Comparison of ENCODE assay signal across 18 cellular contexts in genomic region chrX:154015581-154016264, GRCh38. TPM values are rescaled to one million over a fixed set of nuclear protein-coding genes. Genes with fewer than 3 reads are reported as not detected.
A peak's percentile ranks its signal among the peaks of the same experiment; 100 is the strongest.
DNase-seq lines count a peak whose midpoint lies in the region; ATAC-seq and TF ChIP-seq lines count a peak whose summit lies in the region.
"Had no signal": no experiment of that assay in that cellular context is flagged by ENCODE, and none has a peak within 500 bp of the region (broad histone marks: within the 10 kb centered on the region; RNA-seq: fewer than 3 reads in every experiment).

No MANE protein-coding gene starts in this region.

- H3K79me2 ChIP-seq in GM23338 (replicated peaks; ENCODE audit: insufficient read depth), result no peaks in the 10 kb centered on the region

- H3K4me3 Mint-ChIP-seq in T-helper 1 cell treated with Interleukin-12 subunit alpha and Interleukin-12 subunit beta and Interleukin-4 antibody, amounts not matched to agents 30 μg/mL and 1 μg/mL, for 36 hours, result peak overlapping the region; percentile 54
- no peak overlapping the region; the same call in 2 of the 3 replicates for H3K4me3 Mint-ChIP-seq in GM23338
- H3K4me3 Mint-ChIP-seq in activated CD8-positive, alpha-beta T cell treated with anti-CD3 and anti-CD28 coated beads, Interleukin-2, amount 10 ng/mL, durations not matched to agents 7 days and 5 days, result peak overlapping the region; percentile 3
- peak overlapping the region in 2 of 8 donors; percentile 41 to 87 for H3K4me3 Mint-ChIP-seq in naive B cell

- intact Hi-C loops in dorsolateral prefrontal cortex (cut with DNase I), result loop anchor here in 1 of 2 donors (5.0 kb wide), 1 partner anchor 37 kb away; no protein-coding TSS in a partner anchor

- no peaks in the 10 kb centered on the region for H3F3A ChIP-seq in GM23338 (replicated peaks; ENCODE audit: low read depth)

- H3K4me1 ChIP-seq in GM23338 (ENCODE audit: insufficient read depth), result no peaks in the 10 kb centered on the region
- H3K4me1 ChIP-seq: colonic mucosa, upper lobe of right lung had no signal

- H3K9me3 Mint-ChIP-seq in T-helper 1 cell treated with Interleukin-12 subunit alpha and Interleukin-12 subunit beta and Interleukin-4 antibody, amounts not matched to agents 30 μg/mL and 1 μg/mL, for 36 hours, result no peaks in the 10 kb centered on the region
- no peaks in the 10 kb centered on the region for H3K9me3 Mint-ChIP-seq in GM23338
- no peaks in the 10 kb centered on the region for H3K9me3 Mint-ChIP-seq in activated CD8-positive, alpha-beta T cell treated with anti-CD3 and anti-CD28 coated beads, Interleukin-2, amount 10 ng/mL, durations not matched to agents 7 days and 5 days (ENCODE audit: insufficient read depth)
- H3K9me3 Mint-ChIP-seq in naive B cell, result peaks cover 0 to 1% (median 0%) of the 10 kb centered on the region in 7 donors

- peaks cover 8% of the 10 kb centered on the region for H3K36me3 Mint-ChIP-seq in T-helper 1 cell treated with Interleukin-12 subunit alpha and Interleukin-12 subunit beta and Interleukin-4 antibody, amounts not matched to agents 30 μg/mL and 1 μg/mL, for 36 hours (ENCODE audit: low read depth)
- H3K36me3 Mint-ChIP-seq in GM23338 (ENCODE audit: low read depth), result peaks cover 22% of the 10 kb centered on the region; the same call in 2 of the 3 replicates
- H3K36me3 Mint-ChIP-seq in activated CD8-positive, alpha-beta T cell treated with anti-CD3 and anti-CD28 coated beads, Interleukin-2, amount 10 ng/mL, durations not matched to agents 7 days and 5 days (ENCODE audit: low read depth), result peaks cover 52% of the 10 kb centered on the region
- H3K36me3 Mint-ChIP-seq in naive B cell, result no peaks in the 10 kb centered on the region

- no peaks in the 10 kb centered on the region for H3K27me3 ChIP-seq in GM23338 (ENCODE audit: insufficient read depth)
- peaks cover 0 to 85% (median 18%) of the 10 kb centered on the region in 45 donors for H3K27me3 ChIP-seq in dorsolateral prefrontal cortex
- H3K27me3 ChIP-seq: gastroesophageal sphincter, upper lobe of right lung had no signal

- H3K27ac ChIP-seq in GM23338 (ENCODE audit: low read depth) (no peak overlapping the region), dorsolateral prefrontal cortex (no peak overlapping the region)
- H3K27ac ChIP-seq: 22Rv1, colonic mucosa, epithelial cell of prostate, gastroesophageal sphincter, psoas muscle, upper lobe of right lung had no signal

- POLR2A ChIA-PET in activated CD8-positive, alpha-beta T cell treated with anti-CD3 and anti-CD28 coated beads, Interleukin-2, amount 10 ng/mL, durations not matched to agents 7 days and 5 days (lab: Charles Lee), result no interaction called here

- peak; percentile 8; the same call in 2 of the 3 replicates for ATAC-seq in GM23338
- no peak for ATAC-seq in activated CD8-positive, alpha-beta T cell treated with anti-CD3 and anti-CD28 coated beads, Interleukin-2, amount 10 ng/mL, durations not matched to agents 7 days and 5 days
- no peak for ATAC-seq in naive B cell (ENCODE audit: low read depth in 2 of 2)
- ATAC-seq: gastroesophageal sphincter, psoas muscle, upper lobe of right lung had no signal

- H3K4me2 ChIP-seq in GM23338, result no peak overlapping the region

- CTCF ChIA-PET in activated CD8-positive, alpha-beta T cell treated with anti-CD3 and anti-CD28 coated beads, Interleukin-2, amount 10 ng/mL, durations not matched to agents 7 days and 5 days (lab: Charles Lee), result no interaction called here

- no peaks in the 10 kb centered on the region for H3K36me3 ChIP-seq in GM23338 (ENCODE audit: insufficient read depth)
- H3K36me3 ChIP-seq: colonic mucosa had no signal

- no peaks in the 10 kb centered on the region for H3K9me2 ChIP-seq in GM23338 (ENCODE audit: insufficient read depth)

- DNase-seq in T-helper 1 cell (no peak), GM23338 (ENCODE audit: low spot score) (no peak), naive B cell (no peak), GM03348 (ENCODE audit: low spot score) (no peak), HUDEP-2 (lab: John Stamatoyannopoulos, UW; ENCODE audit: unreplicated experiment in 76 of 76) (no peak), dorsolateral prefrontal cortex (no peak)
- DNase-seq in activated CD8-positive, alpha-beta T cell treated with anti-CD3 and anti-CD28 coated beads, Interleukin-2, amount 10 ng/mL, durations not matched to agents 7 days and 5 days, result no peak
- DNase-seq: activated CD4-positive, CD25-positive, alpha-beta regulatory T cell treated with anti-CD3 and anti-CD28 coated beads, Interleukin-2, amount 50 U/mL, for 72 hours; colonic mucosa; Kasumi-1; NCI-H1436; SW 1271; upper lobe of right lung had no signal

- H3K4me3 ChIP-seq in GM23338, result no peak overlapping the region
- no peak overlapping the region for H3K4me3 ChIP-seq in dorsolateral prefrontal cortex
- H3K4me3 ChIP-seq: colonic mucosa, gastroesophageal sphincter, psoas muscle, upper lobe of right lung had no signal

- peaks cover 8% of the 10 kb centered on the region for H3K4me1 Mint-ChIP-seq in T-helper 1 cell treated with Interleukin-12 subunit alpha and Interleukin-12 subunit beta and Interleukin-4 antibody, amounts not matched to agents 30 μg/mL and 1 μg/mL, for 36 hours (ENCODE audit: low read depth)
- peaks cover 20% of the 10 kb centered on the region for H3K4me1 Mint-ChIP-seq in GM23338
- H3K4me1 Mint-ChIP-seq in activated CD8-positive, alpha-beta T cell treated with anti-CD3 and anti-CD28 coated beads, Interleukin-2, amount 10 ng/mL, durations not matched to agents 7 days and 5 days (ENCODE audit: low read depth), result peaks cover 21% of the 10 kb centered on the region
- H3K4me1 Mint-ChIP-seq in naive B cell, result peaks cover 8 to 22% (median 12%) of the 10 kb centered on the region in 3 donors

- no peaks in the 10 kb centered on the region for H3K27me3 Mint-ChIP-seq in T-helper 1 cell treated with Interleukin-12 subunit alpha and Interleukin-12 subunit beta and Interleukin-4 antibody, amounts not matched to agents 30 μg/mL and 1 μg/mL, for 36 hours (ENCODE audit: low read depth)
- H3K27me3 Mint-ChIP-seq in GM23338 (ENCODE audit: insufficient read depth, low read depth, poor library complexity) (peaks cover 3% of the 10 kb centered on the region), naive B cell (no peaks in the 10 kb centered on the region)
- H3K27me3 Mint-ChIP-seq in activated CD8-positive, alpha-beta T cell treated with anti-CD3 and anti-CD28 coated beads, Interleukin-2, amount 10 ng/mL, durations not matched to agents 7 days and 5 days (ENCODE audit: low read depth), result no peaks in the 10 kb centered on the region

- no peak overlapping the region for H2AFZ ChIP-seq in GM23338

- TF ChIP-seq CTCF in GM23338 (conservative IDR thresholded peaks at IDR 0.05; ENCODE audit: low read depth in 2 of 2) (no peak), dorsolateral prefrontal cortex (IDR thresholded peaks at IDR 0.05 in 54 of 56, conservative IDR thresholded peaks at IDR 0.05 in 2 of 56; ENCODE audit: low read depth in 1 of 56, partially characterized antibody in 56 of 56) (no peak)

- H3K27ac Mint-ChIP-seq in T-helper 1 cell treated with Interleukin-12 subunit alpha and Interleukin-12 subunit beta and Interleukin-4 antibody, amounts not matched to agents 30 μg/mL and 1 μg/mL, for 36 hours, result peak overlapping the region; percentile 15
- H3K27ac Mint-ChIP-seq in GM23338, result no peak overlapping the region
- peak overlapping the region; percentile 72 for H3K27ac Mint-ChIP-seq in activated CD8-positive, alpha-beta T cell treated with anti-CD3 and anti-CD28 coated beads, Interleukin-2, amount 10 ng/mL, durations not matched to agents 7 days and 5 days
- H3K27ac Mint-ChIP-seq in naive B cell, result peak overlapping the region in 4 of 6 donors; percentile 35 to 82 (median 70)

- no peaks in the 10 kb centered on the region for H4K20me1 ChIP-seq in GM23338 (replicated peaks; ENCODE audit: insufficient read depth)

TF ChIP-seq in GM23338, 12 proteins besides CTCF, POLR2A, EP300 and RAD21 (continues in another document):
- TF ChIP-seq ZNF331 (CRISPR knock-in tag; IDR thresholded peaks at IDR 0.05; ENCODE audit: low read depth) (no peak), EZH2phosphoT487 (IDR thresholded peaks at IDR 0.05; ENCODE audit: unreplicated experiment) (no peak), POLR2AphosphoS5 (IDR thresholded peaks at IDR 0.05; ENCODE audit: low read depth) (no peak), STAT1 (IDR thresholded peaks at IDR 0.05; ENCODE audit: unreplicated experiment) (no peak)
- TF ChIP-seq, protein P1, sequence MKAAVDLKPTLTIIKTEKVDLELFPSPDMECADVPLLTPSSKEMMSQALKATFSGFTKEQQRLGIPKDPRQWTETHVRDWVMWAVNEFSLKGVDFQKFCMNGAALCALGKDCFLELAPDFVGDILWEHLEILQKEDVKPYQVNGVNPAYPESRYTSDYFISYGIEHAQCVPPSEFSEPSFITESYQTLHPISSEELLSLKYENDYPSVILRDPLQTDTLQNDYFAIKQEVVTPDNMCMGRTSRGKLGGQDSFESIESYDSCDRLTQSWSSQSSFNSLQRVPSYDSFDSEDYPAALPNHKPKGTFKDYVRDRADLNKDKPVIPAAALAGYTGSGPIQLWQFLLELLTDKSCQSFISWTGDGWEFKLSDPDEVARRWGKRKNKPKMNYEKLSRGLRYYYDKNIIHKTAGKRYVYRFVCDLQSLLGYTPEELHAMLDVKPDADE (IDR thresholded peaks at IDR 0.05), result no peak

RNA-seq across cellular contexts. Expression of gene IRAK1, which starts 4.0 kb away (rescaled TPM):
- 30.4 and 38.0 TPM in 2 replicates for total RNA-seq in GM23338 (2014; rRNA removed; shearing (Covaris generic))
- polyA plus RNA-seq in GM23338 (2016; fragmentation: Nextera tagmentation; extraction: Ambion mirVana) (21.6 and 23.0 TPM in 2 replicates), naive B cell (ENCODE audit: low read depth in 6 of 6) (100 to 1,000 TPM in 1 of 6 donors, 10 to 100 TPM in 5; 57.9 to 123 (median 73.9) TPM)
- 100 to 1,000 TPM; 164 to 165 TPM for total RNA-seq in activated CD8-positive, alpha-beta T cell treated with anti-CD3 and anti-CD28 coated beads, Interleukin-2, amount 10 ng/mL, durations not matched to agents 7 days and 5 days
- total RNA-seq in dorsolateral prefrontal cortex, result 100 to 1,000 TPM in 2 of 120 experiments, 10 to 100 TPM in 118; 27.2 to 130 (median 49.0) TPM

RNA-seq across cellular contexts. Expression of gene TMEM187, which starts 43.2 kb away (rescaled TPM):
- total RNA-seq in GM23338 (2014; rRNA removed; shearing (Covaris generic)), result 4.4 and 9.7 TPM in 2 replicates
- polyA plus RNA-seq in GM23338 (2016; fragmentation: Nextera tagmentation; extraction: Ambion mirVana) (2.4 and 2.5 TPM in 2 replicates), naive B cell (ENCODE audit: low read depth in 6 of 6) (10 to 100 TPM in 2 of 6 donors, 1 to 10 TPM in 4; 5.0 to 13.6 (median 8.1) TPM)
- 1 to 10 TPM; 5.9 to 6.2 TPM for total RNA-seq in activated CD8-positive, alpha-beta T cell treated with anti-CD3 and anti-CD28 coated beads, Interleukin-2, amount 10 ng/mL, durations not matched to agents 7 days and 5 days
- total RNA-seq in dorsolateral prefrontal cortex, result 10 to 100 TPM in 29 of 120 experiments, 1 to 10 TPM in 91; 2.7 to 17.2 (median 8.0) TPM

RNA-seq across cellular contexts. Expression of gene HCFC1, which starts 44.1 kb away (rescaled TPM):
- total RNA-seq in GM23338 (2014; rRNA removed; shearing (Covaris generic)), result 169 and 188 TPM in 2 replicates
- polyA plus RNA-seq in GM23338 (2016; fragmentation: Nextera tagmentation; extraction: Ambion mirVana) (33.0 and 33.2 TPM in 2 replicates), naive B cell (ENCODE audit: low read depth in 6 of 6) (10 to 100 TPM in 1 of 6 donors, 1 to 10 TPM in 4, under 1 TPM in 1; 0.22 to 14.0 (median 5.8) TPM)
- 100 to 1,000 TPM; 141 to 146 TPM for total RNA-seq in activated CD8-positive, alpha-beta T cell treated with anti-CD3 and anti-CD28 coated beads, Interleukin-2, amount 10 ng/mL, durations not matched to agents 7 days and 5 days
- total RNA-seq in dorsolateral prefrontal cortex, result 10 to 100 TPM; 41.2 to 97.5 (median 57.4) TPM
